In the genomic region with DNA sequence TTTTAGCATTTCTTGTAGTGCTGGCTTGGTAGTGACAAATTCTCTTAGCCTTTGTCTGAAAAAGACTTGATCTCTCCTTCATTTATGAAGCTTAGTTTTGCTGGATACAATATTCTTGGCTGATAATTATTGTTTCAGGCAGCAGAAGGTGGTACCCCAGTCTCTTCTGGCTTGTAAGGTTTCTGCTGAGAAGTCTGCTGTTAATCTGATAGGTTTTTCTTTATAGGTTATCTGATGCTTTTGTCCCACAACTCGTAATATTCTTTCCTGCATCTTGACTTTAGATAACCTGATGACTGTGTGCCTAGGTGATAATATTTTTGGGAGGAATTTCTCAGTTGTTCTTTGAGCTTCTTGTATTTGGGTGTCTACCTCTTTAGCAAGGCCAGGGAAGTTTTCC, we compare ENCODE assay signal across 22 cellular contexts.
"Had no signal": no experiment of that assay in that cellular context is flagged by ENCODE, and none has a peak within 500 bp of the region (broad histone marks: within the 10 kb centered on the region; RNA-seq: fewer than 3 reads in every experiment).

No MANE protein-coding gene starts in this region.

- DNase-seq: activated CD4-positive, alpha-beta memory T cell treated with anti-CD3 and anti-CD28 coated beads, Interleukin-2, amount 10 ng/mL, durations not matched to agents 7 days and 5 days; activated CD4-positive, alpha-beta T cell treated with anti-CD3 and anti-CD28 coated beads, Interleukin-2, amount 50 U/mL, for 1 hour; activated CD4-positive, CD25-positive, alpha-beta regulatory T cell; activated CD8-positive, alpha-beta memory T cell treated with anti-CD3 and anti-CD28 coated beads, Interleukin-2, amount 50 U/mL, for 48 hours; activated gamma-delta T cell treated with Interleukin-2 at 50 U/mL for 16 hours; activated naive CD4-positive, alpha-beta T cell treated with anti-CD3 and anti-CD28 coated beads, Interleukin-2, amount 50 U/mL, for 16 hours; activated T-cell treated with anti-CD3 and anti-CD28 coated beads, Interleukin-2, amount 50 U/mL, for 1 hour; amygdala; Karpas-422; MM.1S; NCI-H1105; NCI-H1436 treated with DMSO at 0.1 percent for 48 hours; NCI-H187 treated with DMSO at 0.1 percent for 48 hours; NCI-H2081 treated with DMSO at 0.1 percent for 48 hours; NCI-H446; NCI-H524; PC-3; SHP77 treated with DMSO at 0.1 percent for 48 hours had no signal

- H3K4me3 Mint-ChIP-seq: activated CD4-positive, alpha-beta memory T cell treated with anti-CD3 and anti-CD28 coated beads, Interleukin-2, amount 10 ng/mL, durations not matched to agents 7 days and 5 days; brain; central memory CD8-positive, alpha-beta T cell; T-helper 1 cell treated with Interleukin-12 subunit alpha and Interleukin-12 subunit beta and Interleukin-4 antibody, amounts not matched to agents 30 μg/mL and 1 μg/mL, for 36 hours had no signal

- H3K27ac Mint-ChIP-seq: activated CD4-positive, alpha-beta memory T cell treated with anti-CD3 and anti-CD28 coated beads, Interleukin-2, amount 10 ng/mL, durations not matched to agents 7 days and 5 days; activated T-helper 2 cell treated with anti-CD3 and anti-CD28 coated beads, Interferon-gamma antibody, Interleukin-2, Interleukin-4, amounts not matched to agents 10 μg/mL and 5 μg/mL and 100 μg/mL, durations not matched to agents 14 hours and 24 hours and 36 hours; brain; T-helper 1 cell treated with Interleukin-12 subunit alpha and Interleukin-12 subunit beta and Interleukin-4 antibody, amounts not matched to agents 30 μg/mL and 1 μg/mL, for 36 hours had no signal

- ATAC-seq: PC-3 had no signal

- H3K27me3 Mint-ChIP-seq: activated CD4-positive, alpha-beta memory T cell treated with anti-CD3 and anti-CD28 coated beads, Interleukin-2, amount 10 ng/mL, durations not matched to agents 7 days and 5 days; brain; central memory CD8-positive, alpha-beta T cell had no signal
